8 cellular contexts compared by ENCODE assay signal in the genomic region with DNA sequence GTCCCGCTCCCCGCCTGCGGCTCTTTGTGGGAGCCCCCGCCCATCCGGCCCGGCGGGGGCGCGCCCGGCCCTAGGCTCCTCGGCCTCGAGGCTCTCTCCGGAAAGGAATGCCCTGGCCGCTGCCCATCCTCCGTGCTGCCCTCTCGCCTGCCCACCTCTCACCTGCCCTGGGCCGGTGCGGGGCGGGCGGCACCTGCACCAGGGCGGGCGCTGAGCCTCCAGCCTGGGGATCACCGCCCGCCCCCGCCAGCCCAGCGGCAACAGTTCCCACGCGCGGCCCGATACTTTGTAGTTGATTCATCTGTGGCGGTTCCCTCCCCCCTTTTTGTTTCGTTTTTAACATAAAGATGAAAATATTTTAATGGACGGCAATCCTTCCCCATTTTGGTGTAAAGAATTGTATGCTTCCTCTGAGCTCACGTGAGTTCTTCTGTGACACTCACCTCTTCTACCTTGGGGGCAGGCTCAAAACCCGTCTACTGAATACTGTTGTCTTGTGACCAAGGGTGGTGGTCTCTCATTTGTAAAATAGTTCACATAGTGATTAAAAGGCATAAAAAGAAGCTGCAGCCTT. TPM values are rescaled to one million over a fixed set of nuclear protein-coding genes. Genes with fewer than 3 reads are reported as not detected.
DNase-seq lines count a peak whose midpoint lies in the region; ATAC-seq and TF ChIP-seq lines count a peak whose summit lies in the region.

No MANE protein-coding gene starts in this region.

- H3K27ac ChIP-seq in CD8-positive, alpha-beta T cell (ENCODE audit: low read depth, low read length): peak overlapping the region; percentile 96
- H3K27ac ChIP-seq in Karpas-422 (ENCODE audit: low read length): peak overlapping the region; percentile 73
- H3K27ac ChIP-seq in ectodermal cell (ENCODE audit: insufficient read depth, low read depth, low read length, poor library complexity, severe bottlenecking): no peak overlapping the region
- peak overlapping the region; percentile 98 for H3K27ac ChIP-seq in naive thymus-derived CD4-positive, alpha-beta T cell (ENCODE audit: low read depth, low read length)
- peak overlapping the region; percentile 99 for H3K27ac ChIP-seq in suprapubic skin

- POLR2A ChIA-PET in CD8-positive, alpha-beta T cell (lab: Charles Lee): interaction anchor here (0.8 to 7.7 kb wide), 12 partner anchors 10 to 160 kb away, joined by 3 to 246 read pairs (median 8); no protein-coding TSS in a partner anchor
- POLR2A ChIA-PET in activated CD4-positive, alpha-beta memory T cell treated with anti-CD3 and anti-CD28 coated beads for 36 hours (lab: Charles Lee): interaction anchor here (0.6 to 3.0 kb wide), 8 partner anchors 10 to 154 kb away, joined by 3 to 18 read pairs (median 4); no protein-coding TSS in a partner anchor
- POLR2A ChIA-PET in naive thymus-derived CD4-positive, alpha-beta T cell (lab: Charles Lee): interaction anchor here (0.6 to 9.0 kb wide), 21 partner anchors 9 to 168 kb away, joined by 3 to 367 read pairs (median 4); no protein-coding TSS in a partner anchor

- H3K4me1 Mint-ChIP-seq in CD8-positive, alpha-beta T cell (ENCODE audit: low read depth): peaks cover 65% of the 10 kb centered on the region
- H3K4me1 Mint-ChIP-seq in activated CD4-positive, alpha-beta memory T cell treated with anti-CD3 and anti-CD28 coated beads for 36 hours (ENCODE audit: low read depth): peaks cover 54% of the 10 kb centered on the region
- H3K4me1 Mint-ChIP-seq in naive thymus-derived CD4-positive, alpha-beta T cell: peaks cover 57 to 66% (median 61%) of the 10 kb centered on the region in 7 donors

- H3K4me3 Mint-ChIP-seq in CD8-positive, alpha-beta T cell: peak overlapping the region; percentile 92
- H3K4me3 Mint-ChIP-seq in activated CD4-positive, alpha-beta memory T cell treated with anti-CD3 and anti-CD28 coated beads for 36 hours: peak overlapping the region; percentile 87
- peak overlapping the region; percentile 85 to 99 (median 96) for H3K4me3 Mint-ChIP-seq in naive thymus-derived CD4-positive, alpha-beta T cell

- intact Hi-C loops in CD8-positive, alpha-beta T cell (cut with DNase I, micrococcal nuclease): loop anchor here (1.0 to 5.0 kb wide), 6 partner anchors 19 to 544 kb away; partner anchors contain the start of genes MTMR10 (in 2 of the 2) and OTUD7A (in 1 of the 2)
- intact Hi-C loops in activated CD4-positive, alpha-beta memory T cell treated with anti-CD3 and anti-CD28 coated beads for 36 hours (cut with micrococcal nuclease): loop anchor here (1.0 to 10.0 kb wide), 4 partner anchors 14 to 334 kb away; partner anchors contain the start of gene MTMR10
- intact Hi-C loops in naive thymus-derived CD4-positive, alpha-beta T cell (cut with micrococcal nuclease): loop anchor here (1.0 to 10.0 kb wide), 8 partner anchors 19 to 701 kb away; partner anchors contain the start of genes ARHGAP11B (in 1 of the 2) and FAN1 (in 1 of the 2)

- H3K9me3 Mint-ChIP-seq in CD8-positive, alpha-beta T cell: no peaks in the 10 kb centered on the region
- no peaks in the 10 kb centered on the region for H3K9me3 Mint-ChIP-seq in activated CD4-positive, alpha-beta memory T cell treated with anti-CD3 and anti-CD28 coated beads for 36 hours
- H3K9me3 Mint-ChIP-seq in naive thymus-derived CD4-positive, alpha-beta T cell: peaks cover 0 to 2% (median 0%) of the 10 kb centered on the region in 11 donors

- peak; percentile 7 for ATAC-seq in CD8-positive, alpha-beta T cell
- no peak for ATAC-seq in naive thymus-derived CD4-positive, alpha-beta T cell
- no peak for ATAC-seq in GM21786 (IDR thresholded peaks at IDR 0.05; ENCODE audit: unreplicated experiment)

- no peaks in the 10 kb centered on the region for H3K27me3 Mint-ChIP-seq in CD8-positive, alpha-beta T cell (ENCODE audit: low read depth)
- no peaks in the 10 kb centered on the region for H3K27me3 Mint-ChIP-seq in activated CD4-positive, alpha-beta memory T cell treated with anti-CD3 and anti-CD28 coated beads for 36 hours
- no peaks in the 10 kb centered on the region for H3K27me3 Mint-ChIP-seq in naive thymus-derived CD4-positive, alpha-beta T cell

- H3K9me3 ChIP-seq in CD8-positive, alpha-beta T cell (ENCODE audit: low read length): no peaks in the 10 kb centered on the region
- H3K9me3 ChIP-seq in Karpas-422 (ENCODE audit: low read length) (no peaks in the 10 kb centered on the region), ectodermal cell (ENCODE audit: control insufficient read depth, low read length) (no peaks in the 10 kb centered on the region), suprapubic skin (no peaks in the 10 kb centered on the region)
- no peaks in the 10 kb centered on the region for H3K9me3 ChIP-seq in naive thymus-derived CD4-positive, alpha-beta T cell (ENCODE audit: control insufficient read depth in 2 of 3, low read length in 3 of 3)

- TF ChIP-seq POLR2A in suprapubic skin (IDR thresholded peaks at IDR 0.05): no peak

- DNase-seq in CD8-positive, alpha-beta T cell: peak; percentile 49 to 85 (median 69)
- DNase-seq in Karpas-422 (peak; percentile 73), suprapubic skin (ENCODE audit: low spot score in 2 of 2) (no peak), mesenteric fat pad (ENCODE audit: low spot score) (no peak)
- DNase-seq in activated CD4-positive, alpha-beta memory T cell treated with anti-CD3 and anti-CD28 coated beads for 36 hours: peak; percentile 90
- peak; percentile 58 to 85 (median 80) for DNase-seq in naive thymus-derived CD4-positive, alpha-beta T cell

- no peaks in the 10 kb centered on the region for H3K27me3 ChIP-seq in CD8-positive, alpha-beta T cell (ENCODE audit: insufficient read depth, low read length)
- H3K27me3 ChIP-seq in Karpas-422 (ENCODE audit: low read length) (no peaks in the 10 kb centered on the region; the same call in 1 of the 2 replicates), ectodermal cell (ENCODE audit: control insufficient read depth, insufficient read depth, low read length, poor library complexity, severe bottlenecking) (peaks cover 30% of the 10 kb centered on the region), suprapubic skin (no peaks in the 10 kb centered on the region)
- H3K27me3 ChIP-seq in naive thymus-derived CD4-positive, alpha-beta T cell (ENCODE audit: control insufficient read depth in 2 of 2, insufficient read depth in 2 of 2, low read length in 2 of 2): no peaks in the 10 kb centered on the region

- no peak overlapping the region for H2AFZ ChIP-seq in Karpas-422 (ENCODE audit: low read length)

- H3K4me2 ChIP-seq in Karpas-422 (ENCODE audit: low read depth, low read length, poor library complexity, severe bottlenecking): peak overlapping the region; percentile 97

- peaks cover 33% of the 10 kb centered on the region for H4K20me1 ChIP-seq in Karpas-422 (ENCODE audit: insufficient read depth, low read depth, low read length)

- H3K9me2 ChIP-seq in Karpas-422 (replicated peaks; ENCODE audit: insufficient read depth, low read length): no peaks in the 10 kb centered on the region

- H3K36me3 Mint-ChIP-seq in CD8-positive, alpha-beta T cell: peaks cover 27% of the 10 kb centered on the region
- H3K36me3 Mint-ChIP-seq in activated CD4-positive, alpha-beta memory T cell treated with anti-CD3 and anti-CD28 coated beads for 36 hours: peaks cover 19% of the 10 kb centered on the region
- H3K36me3 Mint-ChIP-seq in naive thymus-derived CD4-positive, alpha-beta T cell: peaks cover 0 to 38% (median 5%) of the 10 kb centered on the region in 5 donors

- CTCF ChIA-PET in CD8-positive, alpha-beta T cell (lab: Charles Lee): interaction anchor here (0.7 to 3.0 kb wide), 15 partner anchors 12 to 162 kb away, joined by 3 to 20 read pairs (median 4); no protein-coding TSS in a partner anchor
- CTCF ChIA-PET in activated CD4-positive, alpha-beta memory T cell treated with anti-CD3 and anti-CD28 coated beads for 36 hours (lab: Charles Lee): interaction anchor here (0.6 to 1.8 kb wide), 8 partner anchors 8 to 162 kb away, joined by 3 to 9 read pairs (median 4); no protein-coding TSS in a partner anchor
- CTCF ChIA-PET in naive thymus-derived CD4-positive, alpha-beta T cell (lab: Charles Lee): interaction anchor here (0.7 to 3.1 kb wide), 9 partner anchors 14 to 129 kb away, joined by 3 to 15 read pairs (median 4); no protein-coding TSS in a partner anchor

- WGBS in ectodermal cell, 2 experiments: 0 to 1% methylated on average over 34 to 35 of the region's 35 CpGs
- WGBS in suprapubic skin: under 1% methylated on average over 19 of the region's 35 CpGs

- peaks cover 57% of the 10 kb centered on the region for H3K4me1 ChIP-seq in CD8-positive, alpha-beta T cell (ENCODE audit: insufficient read depth, low read length)
- H3K4me1 ChIP-seq in Karpas-422 (ENCODE audit: low read length): peaks cover 73% of the 10 kb centered on the region
- H3K4me1 ChIP-seq in ectodermal cell (ENCODE audit: control insufficient read depth, insufficient read depth, low read length): peaks cover 25% of the 10 kb centered on the region
- peaks cover 50 to 59% of the 10 kb centered on the region in 2 donors for H3K4me1 ChIP-seq in naive thymus-derived CD4-positive, alpha-beta T cell (ENCODE audit: control insufficient read depth in 2 of 2, insufficient read depth in 2 of 2, low read length in 2 of 2)
- H3K4me1 ChIP-seq in suprapubic skin: peaks cover 59% of the 10 kb centered on the region

- H3K27ac Mint-ChIP-seq in CD8-positive, alpha-beta T cell: peak overlapping the region; percentile 94
- H3K27ac Mint-ChIP-seq in activated CD4-positive, alpha-beta memory T cell treated with anti-CD3 and anti-CD28 coated beads for 36 hours: peak overlapping the region; percentile 85
- H3K27ac Mint-ChIP-seq in naive thymus-derived CD4-positive, alpha-beta T cell: peak overlapping the region; percentile 91 to 99 (median 96)

- peak overlapping the region; percentile 77 for H3K9ac ChIP-seq in Karpas-422 (ENCODE audit: low read length)

- H3K79me2 ChIP-seq in Karpas-422 (ENCODE audit: low read length): peaks cover 54% of the 10 kb centered on the region

- no peaks in the 10 kb centered on the region for H3K36me3 ChIP-seq in CD8-positive, alpha-beta T cell (ENCODE audit: insufficient read depth, low read length)
- H3K36me3 ChIP-seq in Karpas-422 (ENCODE audit: insufficient read depth, low read length) (no peaks in the 10 kb centered on the region), ectodermal cell (ENCODE audit: control insufficient read depth, insufficient read depth, low read length) (no peaks in the 10 kb centered on the region), suprapubic skin (no peaks in the 10 kb centered on the region)
- peaks cover 0 to 15% (median 0%) of the 10 kb centered on the region in 3 experiments for H3K36me3 ChIP-seq in naive thymus-derived CD4-positive, alpha-beta T cell (ENCODE audit: control insufficient read depth in 2 of 3, insufficient read depth in 3 of 3, low read length in 3 of 3)

- no peak for TF ChIP-seq EP300 in suprapubic skin (IDR thresholded peaks at IDR 0.05)

- H3K4me3 ChIP-seq in CD8-positive, alpha-beta T cell (ENCODE audit: low read depth, low read length): peak overlapping the region; percentile 77
- peak overlapping the region; percentile 83 for H3K4me3 ChIP-seq in Karpas-422 (ENCODE audit: low read length)
- H3K4me3 ChIP-seq in ectodermal cell (ENCODE audit: insufficient read depth, low read depth, low read length): peak overlapping the region; percentile 77
- peak overlapping the region; percentile 94 for H3K4me3 ChIP-seq in naive thymus-derived CD4-positive, alpha-beta T cell (ENCODE audit: low read length)
- peak overlapping the region; percentile 94 for H3K4me3 ChIP-seq in suprapubic skin

- TF ChIP-seq CTCF in CD8-positive, alpha-beta T cell (IDR thresholded peaks at IDR 0.05): no peak
- TF ChIP-seq CTCF in suprapubic skin (IDR thresholded peaks at IDR 0.05): no peak

RNA-seq across cellular contexts. Expression of gene KLF13, which starts 1.9 kb away (rescaled TPM):
- total RNA-seq in CD8-positive, alpha-beta T cell: 100 to 1,000 TPM; 359 to 364 TPM
- 32.9 and 38.8 TPM in 2 replicates for total RNA-seq in Karpas-422 (2014; rRNA removed; shearing (Covaris generic); ENCODE audit: low replicate concordance)
- 100 to 1,000 TPM; 134 to 145 TPM for total RNA-seq in activated CD4-positive, alpha-beta memory T cell treated with anti-CD3 and anti-CD28 coated beads for 36 hours
- polyA plus RNA-seq in ectodermal cell (2013, experiment 1 of 4): 31.5 TPM
- polyA plus RNA-seq in ectodermal cell (2013, experiment 2 of 4): 37.0 TPM
- polyA plus RNA-seq in ectodermal cell (2013, experiment 3 of 4): 32.8 TPM
- polyA plus RNA-seq in ectodermal cell (2013, experiment 4 of 4): 40.1 TPM
- 100 to 1,000 TPM; 175 to 256 (median 199) TPM for total RNA-seq in naive thymus-derived CD4-positive, alpha-beta T cell
- 10 to 100 TPM; 42.4 to 53.7 TPM for polyA plus RNA-seq in naive thymus-derived CD4-positive, alpha-beta T cell
- total RNA-seq in suprapubic skin (100 to 1,000 TPM; 141 to 162 (median 145) TPM), mesenteric fat pad (41.8 TPM)

Comparison
In these comparisons a context has a peak if more than half of its experiments do, and no peak if none do; other contexts are left out.
1. DNase-seq: peak in CD8-positive, alpha-beta T cell (7 of 7), Karpas-422 (single experiment), activated CD4-positive, alpha-beta memory T cell treated with anti-CD3 and anti-CD28 coated beads for 36 hours (single experiment) and naive thymus-derived CD4-positive, alpha-beta T cell (9 of 9); none in suprapubic skin (0 of 2) and mesenteric fat pad (single experiment).
2. Peak in every context shown above with its lines, with median percentiles within 50 percentile points of each other: H3K4me3 ChIP-seq, H3K27ac Mint-ChIP-seq and H3K4me3 Mint-ChIP-seq.